In the genomic region with DNA sequence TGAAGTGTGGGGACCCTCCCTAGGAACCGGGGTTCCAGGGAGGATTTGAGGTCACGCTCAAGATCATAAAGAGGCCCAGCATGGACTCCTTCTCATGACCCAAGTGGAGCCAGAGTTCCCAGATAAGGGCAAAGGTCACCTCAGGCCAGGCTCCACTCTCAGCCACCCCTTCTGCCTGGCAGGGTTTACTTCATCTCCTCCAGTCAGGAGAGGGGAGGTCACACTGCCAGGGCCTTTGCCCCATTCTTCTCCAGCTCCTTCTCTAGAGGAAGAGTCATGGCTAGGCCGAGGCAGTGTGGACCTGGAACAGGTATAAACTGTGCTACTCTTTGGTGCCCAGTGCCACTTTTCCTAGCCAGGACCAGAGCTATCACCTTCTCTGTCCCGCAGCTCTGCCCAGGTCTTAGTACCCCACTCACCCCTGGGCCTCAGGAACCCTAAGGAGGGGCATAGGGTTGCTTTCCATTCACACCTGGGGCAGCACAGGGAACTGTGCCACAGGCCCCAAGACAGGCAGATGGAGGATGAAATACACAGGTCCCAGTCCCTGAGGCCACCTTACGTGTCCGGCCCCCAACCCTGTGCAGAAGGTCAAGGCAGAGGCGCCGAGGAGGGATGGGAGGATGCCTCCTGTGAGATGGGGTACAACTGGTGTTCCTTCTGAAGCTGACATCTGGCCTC, we compare ENCODE assay signal across 9 cellular contexts. TPM values are rescaled to one million over a fixed set of nuclear protein-coding genes. Genes with fewer than 3 reads are reported as not detected.
DNase-seq lines count a peak whose midpoint lies in the region; ATAC-seq and TF ChIP-seq lines count a peak whose summit lies in the region.
"Had no signal": no experiment of that assay in that cellular context is flagged by ENCODE, and none has a peak within 500 bp of the region (broad histone marks: within the 10 kb centered on the region; RNA-seq: fewer than 3 reads in every experiment).

No MANE protein-coding gene starts in this region.

- H3K4me3 ChIP-seq in GM12865 (ENCODE audit: low read depth, low read length) (peak overlapping the region; percentile 82), fibroblast of lung (replicated peaks in 1 of 4; ENCODE audit: control extremely low read depth in 1 of 4, insufficient read depth in 1 of 4, low read depth in 3 of 4, low read length in 4 of 4) (peak overlapping the region in 3 of 4 experiments; percentile 50 to 70 (median 62)), rectal smooth muscle tissue (ENCODE audit: low read length) (peak overlapping the region; percentile 74)

- peak overlapping the region; percentile 85 for H3K27ac ChIP-seq in RWPE1
- peak overlapping the region; percentile 58 for H3K27ac ChIP-seq in fibroblast of lung (ENCODE audit: insufficient read depth, low read length)
- no peak overlapping the region for H3K27ac ChIP-seq in rectal smooth muscle tissue (ENCODE audit: low read depth, low read length)

- no peaks in the 10 kb centered on the region for H3K9me3 ChIP-seq in fibroblast of lung (ENCODE audit: control insufficient read depth, insufficient read depth, low read depth, low read length)

- POLR2A ChIA-PET in RWPE1 (lab: Yijun Ruan, JAX; ENCODE audit: low non-redundant PET), result no interaction called here

- H3K4me1 ChIP-seq in fibroblast of lung (ENCODE audit: control insufficient read depth, extremely low read depth, insufficient read depth, low read length) (peaks cover 12% of the 10 kb centered on the region), rectal smooth muscle tissue (ENCODE audit: control insufficient read depth, insufficient read depth, low read length) (no peaks in the 10 kb centered on the region)

- no peak for DNase-seq in GM12865 (ENCODE audit: low read depth)
- DNase-seq in RWPE1 (ENCODE audit: low spot score), result no peak
- no peak for DNase-seq in fibroblast of lung (ENCODE audit: low read depth in 2 of 2)

- H3K4me2 ChIP-seq in fibroblast of lung (ENCODE audit: extremely low read depth, insufficient read depth, low read length), result peak overlapping the region; percentile 79

- CTCF ChIA-PET in RWPE1 (lab: Yijun Ruan, JAX), result interaction anchor here (3.0 kb wide), 1 partner anchor 28 kb away, joined by 16 read pairs; a partner anchor contains a TSS

- no peaks in the 10 kb centered on the region for H4K20me1 ChIP-seq in fibroblast of lung (ENCODE audit: control insufficient read depth, extremely low read depth, insufficient read depth, low read length)

- H3K36me3 ChIP-seq in fibroblast of lung (ENCODE audit: control insufficient read depth, insufficient read depth, low read length) (no peaks in the 10 kb centered on the region), rectal smooth muscle tissue (ENCODE audit: control insufficient read depth, insufficient read depth, low read length) (no peaks in the 10 kb centered on the region)

- no peaks in the 10 kb centered on the region for H3K79me2 ChIP-seq in fibroblast of lung (ENCODE audit: control insufficient read depth, insufficient read depth, low read length)

- no peak for TF ChIP-seq CTCF in GM12865 (IDR thresholded peaks at IDR 0.05; ENCODE audit: insufficient read depth, low read depth, low read length, missing control alignments)
- TF ChIP-seq CTCF in RWPE1 (conservative IDR thresholded peaks at IDR 0.05; ENCODE audit: low read depth), result no peak
- TF ChIP-seq CTCF in fibroblast of lung (conservative IDR thresholded peaks at IDR 0.05 in 1 of 2, IDR thresholded peaks at IDR 0.05 in 1 of 2; ENCODE audit: low read depth in 1 of 2, low read length in 2 of 2), result no peak

- no peaks in the 10 kb centered on the region for H3K27me3 ChIP-seq in fibroblast of lung (ENCODE audit: control insufficient read depth, insufficient read depth, low read length)
- H3K27me3 ChIP-seq in rectal smooth muscle tissue (ENCODE audit: control insufficient read depth, insufficient read depth, low read length), result no peaks in the 10 kb centered on the region

- no peak for ATAC-seq in GM19351 (IDR thresholded peaks at IDR 0.05; ENCODE audit: unreplicated experiment)
- no peak for ATAC-seq in GM19452 (IDR thresholded peaks at IDR 0.05; ENCODE audit: unreplicated experiment)
- ATAC-seq in esophagus mucosa, result no peak
- ATAC-seq in HG03135 (IDR thresholded peaks at IDR 0.05; ENCODE audit: unreplicated experiment), result no peak

- H2AFZ ChIP-seq in fibroblast of lung (ENCODE audit: low read length), result peak overlapping the region; percentile 86

- H3K9ac ChIP-seq in fibroblast of lung (ENCODE audit: insufficient read depth, low read length) (no peak overlapping the region), rectal smooth muscle tissue (ENCODE audit: low read length) (peak overlapping the region; percentile 19)

RNA-seq across cellular contexts. Expression of a gene that starts 0.9 kb away (rescaled TPM):
- 21.1 and 23.6 TPM in 2 replicates for total RNA-seq in fibroblast of lung
- 12.9 and 16.5 TPM in 2 replicates for polyA plus RNA-seq in fibroblast of lung
- polyA plus RNA-seq in fibroblast of lung (2012), result 13.3 and 16.9 TPM in 2 replicates
- 37.8 and 74.1 TPM in 2 replicates for polyA minus RNA-seq in fibroblast of lung (ENCODE audit: low replicate concordance)
- 15.1 TPM for total RNA-seq in esophagus mucosa

RNA-seq across cellular contexts. Expression of a gene that starts 27.8 kb away (rescaled TPM):
- total RNA-seq in fibroblast of lung (83.2 and 88.7 TPM in 2 replicates), esophagus mucosa (68.2 TPM)
- 142 and 167 TPM in 2 replicates for polyA plus RNA-seq in fibroblast of lung
- polyA plus RNA-seq in fibroblast of lung (2012), result 172 and 215 TPM in 2 replicates
- polyA minus RNA-seq in fibroblast of lung (ENCODE audit: low replicate concordance), result 133 and 188 TPM in 2 replicates

RNA-seq across cellular contexts. Expression of a gene that starts 43.5 kb away (rescaled TPM):
- not detected in 2 replicates for total RNA-seq in fibroblast of lung
- polyA plus RNA-seq in fibroblast of lung, result not detected in 2 replicates
- 0.12 TPM in 1 of 2 replicates, not detected in the other for polyA plus RNA-seq in fibroblast of lung (2012)
- not detected in 2 replicates for polyA minus RNA-seq in fibroblast of lung (ENCODE audit: low replicate concordance)
- not detected for total RNA-seq in esophagus mucosa
- total RNA-seq: T-helper 1 cell treated with Interleukin-12 subunit alpha and Interleukin-12 subunit beta and Interleukin-4 antibody, amounts not matched to agents 30 ng/mL and 1 ng/mL, for 36 hours had no signal

RNA-seq across cellular contexts. Expression of a gene that starts 52.1 kb away (rescaled TPM):
- total RNA-seq in fibroblast of lung (0.51 and 2.3 TPM in 2 replicates), esophagus mucosa (2.4 TPM)
- 2.7 and 9.3 TPM in 2 replicates for polyA plus RNA-seq in fibroblast of lung
- polyA plus RNA-seq in fibroblast of lung (2012), result 2.5 and 8.0 TPM in 2 replicates
- 1.4 and 5.4 TPM in 2 replicates for polyA minus RNA-seq in fibroblast of lung (ENCODE audit: low replicate concordance)

RNA-seq across cellular contexts. Expression of a gene that starts 52.2 kb away (rescaled TPM):
- total RNA-seq in fibroblast of lung (43.4 and 53.3 TPM in 2 replicates), esophagus mucosa (64.7 TPM)
- 113 and 142 TPM in 2 replicates for polyA plus RNA-seq in fibroblast of lung
- polyA plus RNA-seq in fibroblast of lung (2012), result 118 and 141 TPM in 2 replicates
- polyA minus RNA-seq in fibroblast of lung (ENCODE audit: low replicate concordance), result 33.3 and 59.7 TPM in 2 replicates
